14 cellular contexts compared by ENCODE assay signal in genomic region chrX:16743604-16744325, GRCh38. TPM values are rescaled to one million over a fixed set of nuclear protein-coding genes. Genes with fewer than 3 reads are reported as not detected.
A peak's percentile ranks its signal among the peaks of the same experiment; 100 is the strongest.
DNase-seq lines count a peak whose midpoint lies in the region; ATAC-seq and TF ChIP-seq lines count a peak whose summit lies in the region.
"Had no signal": no experiment of that assay in that cellular context is flagged by ENCODE, and none has a peak within 500 bp of the region (broad histone marks: within the 10 kb centered on the region; RNA-seq: fewer than 3 reads in every experiment).

No MANE protein-coding gene starts in this region.

- peak overlapping the region; percentile 46; the same call in 1 of the 2 replicates for H3K27ac ChIP-seq in PC-9
- H3K27ac ChIP-seq: heart right ventricle, uterus, WERI-Rb-1 had no signal

- intact Hi-C loops in PC-9 (cut with micrococcal nuclease; ENCODE audit: unreplicated experiment): no loop called here

- H3K9me2 ChIP-seq in PC-9 (ENCODE audit: insufficient read depth): no peaks in the 10 kb centered on the region

- BruUV-seq in PC-9 (replicated peaks; lab: Mats Ljungman, UMichigan): no TSS peak

- H3K4me1 ChIP-seq in PC-9 (replicated peaks; ENCODE audit: insufficient read depth): peaks cover 10% of the 10 kb centered on the region
- H3K4me1 ChIP-seq: heart right ventricle, uterus had no signal

- H3K4me3 ChIP-seq in PC-9 (no peak overlapping the region), epithelial cell of esophagus (ENCODE audit: low read length) (no peak overlapping the region)
- H3K4me3 ChIP-seq: heart right ventricle, uterus had no signal

- H3F3A ChIP-seq in PC-9 (ENCODE audit: insufficient read depth, low read depth): peaks cover 13% of the 10 kb centered on the region

- TF ChIP-seq CTCF in PC-9 (conservative IDR thresholded peaks at IDR 0.05) (no peak), epithelial cell of esophagus (IDR thresholded peaks at IDR 0.05; ENCODE audit: insufficient read depth, low read depth, low read length, missing control alignments) (peak; percentile 10), GM20000 (IDR thresholded peaks at IDR 0.05; ENCODE audit: extremely low read depth, missing control alignments) (no peak)

- H3K27me3 ChIP-seq in PC-9 (ENCODE audit: insufficient read depth, low read depth): no peaks in the 10 kb centered on the region
- H3K27me3 ChIP-seq: heart right ventricle, uterus had no signal

- no peaks in the 10 kb centered on the region for H3K79me2 ChIP-seq in PC-9 (ENCODE audit: low read depth)

- no peaks in the 10 kb centered on the region for H3K9me3 ChIP-seq in PC-9 (ENCODE audit: insufficient read depth, low read depth)
- H3K9me3 ChIP-seq: heart right ventricle, uterus had no signal

- DNase-seq in GM04503 (ENCODE audit: low read depth) (peak; percentile 56), PC-9 (peak; percentile 3 to 42), epithelial cell of esophagus (ENCODE audit: low read depth) (peak; percentile 78), non-pigmented ciliary epithelial cell (ENCODE audit: low read depth) (peak; percentile 52), GM20000 (ENCODE audit: low spot score) (no peak), ureter (ENCODE audit: low spot score) (no peak)
- DNase-seq: activated T-cell treated with anti-CD3 and anti-CD28 coated beads, Interleukin-2, amount 50 U/mL, for 48 hours; heart right ventricle; NCI-H2227 treated with DMSO at 0.1 percent for 48 hours; right cardiac atrium; uterus; WERI-Rb-1 had no signal

- POLR2A ChIA-PET in PC-9 (lab: Charles Lee; ENCODE audit: unreplicated experiment): interaction anchor here (0.6 kb wide), 2 partner anchors 33 to 48 kb away, joined by 3 to 8 read pairs; no protein-coding TSS in a partner anchor

- H4K20me1 ChIP-seq in PC-9 (ENCODE audit: insufficient read depth): no peaks in the 10 kb centered on the region

- CTCF ChIA-PET in PC-9 (lab: Charles Lee): interaction anchor here (0.7 kb wide), 1 partner anchor 10 kb away, joined by 3 read pairs; no protein-coding TSS in a partner anchor

- H3K36me3 ChIP-seq in PC-9 (ENCODE audit: low read depth): no peaks in the 10 kb centered on the region
- H3K36me3 ChIP-seq: uterus had no signal

- no peak overlapping the region for H2AFZ ChIP-seq in PC-9

- no peak for ATAC-seq in HG03521 (IDR thresholded peaks at IDR 0.05; ENCODE audit: unreplicated experiment)
- ATAC-seq: right cardiac atrium, Right ventricle myocardium inferior had no signal

- no peak overlapping the region for H3K4me2 ChIP-seq in PC-9

RNA-seq across cellular contexts. Expression of gene SYAP1, which starts 24.4 kb away (rescaled TPM):
- total RNA-seq in PC-9 (2021) (29.0 and 41.2 TPM in 2 replicates), ureter (27.3 TPM)

RNA-seq across cellular contexts. Expression of gene CTPS2, which starts 31.3 kb away (rescaled TPM):
- total RNA-seq in PC-9 (2021): 14.0 and 15.8 TPM in 2 replicates
- total RNA-seq in ureter: 17.4 TPM

RNA-seq across cellular contexts. Expression of gene TXLNG, which starts 42.5 kb away (rescaled TPM):
- 12.6 and 17.4 TPM in 2 replicates for total RNA-seq in PC-9 (2021)
- 16.8 TPM for total RNA-seq in ureter

Comparison
In these comparisons a context has a peak if more than half of its experiments do, and no peak if none do; other contexts are left out.
1. DNase-seq: peak in GM04503 (single experiment), PC-9 (2 of 2), epithelial cell of esophagus (single experiment) and non-pigmented ciliary epithelial cell (single experiment); none in GM20000 (single experiment) and ureter (single experiment).